20 cellular contexts compared by ENCODE assay signal in genomic region chr5:128513816-128514215, GRCh38. TPM values are rescaled to one million over a fixed set of nuclear protein-coding genes. Genes with fewer than 3 reads are reported as not detected.
"Had no signal": no experiment of that assay in that cellular context is flagged by ENCODE, and none has a peak within 500 bp of the region (broad histone marks: within the 10 kb centered on the region; RNA-seq: fewer than 3 reads in every experiment).

No MANE protein-coding gene starts in this region.

- H3K9me3 Mint-ChIP-seq: activated CD4-positive, alpha-beta T cell treated with anti-CD3 and anti-CD28 coated beads, Interleukin-2, amount 10 ng/mL, durations not matched to agents 7 days and 5 days; activated naive CD8-positive, alpha-beta T cell treated with anti-CD3 and anti-CD28 coated beads, Interleukin-2, amount 50 U/mL, for 24 hours; activated T-helper 1 cell treated with anti-CD3 and anti-CD28 coated beads, Interleukin-12 subunit alpha, Interleukin-12 subunit beta, Interleukin-2, Interleukin-4 antibody, amounts not matched to agents 30 ng/mL and 10 ng/mL and 1 ng/mL, durations not matched to agents 14 hours and 24 hours and 36 hours; endodermal cell had no signal

- H3K4me3 ChIP-seq: ascending aorta, prostate gland, upper lobe of right lung had no signal

- H3K9me3 ChIP-seq: ascending aorta, prostate gland, upper lobe of right lung had no signal

- H3K36me3 Mint-ChIP-seq: naive thymus-derived CD8-positive, alpha-beta T cell had no signal

- ATAC-seq: activated CD4-positive, CD25-positive, alpha-beta regulatory T cell treated with anti-CD3 and anti-CD28 coated beads, Interleukin-2, amount 50 U/mL, for 24 hours; activated CD8-positive, alpha-beta T cell treated with anti-CD3 and anti-CD28 coated beads, Interleukin-2, amount 10 ng/mL, durations not matched to agents 7 days and 5 days; activated naive CD8-positive, alpha-beta T cell treated with anti-CD3 and anti-CD28 coated beads, Interleukin-2, amount 50 U/mL, for 24 hours; left lobe of liver; naive thymus-derived CD8-positive, alpha-beta T cell; T-helper 17 cell; upper lobe of right lung had no signal

- DNase-seq: activated CD4-positive, alpha-beta T cell treated with anti-CD3 and anti-CD28 coated beads, Interleukin-2, amount 10 ng/mL, durations not matched to agents 7 days and 5 days; activated CD8-positive, alpha-beta T cell treated with anti-CD3 and anti-CD28 coated beads, Interleukin-2, amount 10 ng/mL, durations not matched to agents 7 days and 5 days; activated gamma-delta T cell; activated naive CD4-positive, alpha-beta T cell treated with anti-CD3 and anti-CD28 coated beads, Interleukin-2, amount 50 U/mL, for 16 hours; activated naive CD8-positive, alpha-beta T cell treated with anti-CD3 and anti-CD28 coated beads, Interleukin-2, amount 50 U/mL, for 24 hours; cortex of kidney; endodermal cell; kidney; naive thymus-derived CD8-positive, alpha-beta T cell; stimulated activated CD4-positive, alpha-beta T cell treated with anti-CD3 and anti-CD28 coated beads, Interleukin-4, amount 100 ng/mL, for 24 hours; stimulated activated naive CD4-positive, alpha-beta T cell treated with Interleukin-2 at 50 U/mL for 16 hours; T-helper 17 cell; upper lobe of right lung had no signal

- H3K27me3 Mint-ChIP-seq: activated CD4-positive, alpha-beta T cell treated with anti-CD3 and anti-CD28 coated beads, Interleukin-2, amount 10 ng/mL, durations not matched to agents 7 days and 5 days; activated naive CD8-positive, alpha-beta T cell treated with anti-CD3 and anti-CD28 coated beads, Interleukin-2, amount 50 U/mL, for 24 hours; T-helper 17 cell had no signal

- H3K27me3 ChIP-seq: ascending aorta, upper lobe of right lung had no signal

- H3K4me1 Mint-ChIP-seq: activated CD4-positive, alpha-beta T cell treated with anti-CD3 and anti-CD28 coated beads, Interleukin-2, amount 10 ng/mL, durations not matched to agents 7 days and 5 days; activated naive CD8-positive, alpha-beta T cell treated with anti-CD3 and anti-CD28 coated beads, Interleukin-2, amount 50 U/mL, for 24 hours; naive thymus-derived CD8-positive, alpha-beta T cell; T-helper 17 cell had no signal

- H3K4me3 Mint-ChIP-seq: activated CD4-positive, alpha-beta T cell treated with anti-CD3 and anti-CD28 coated beads, Interleukin-2, amount 10 ng/mL, durations not matched to agents 7 days and 5 days; activated CD8-positive, alpha-beta T cell treated with anti-CD3 and anti-CD28 coated beads, Interleukin-2, amount 10 ng/mL, durations not matched to agents 7 days and 5 days; activated naive CD8-positive, alpha-beta T cell treated with anti-CD3 and anti-CD28 coated beads, Interleukin-2, amount 50 U/mL, for 24 hours; activated T-helper 1 cell treated with anti-CD3 and anti-CD28 coated beads, Interleukin-12 subunit alpha, Interleukin-12 subunit beta, Interleukin-2, Interleukin-4 antibody, amounts not matched to agents 30 ng/mL and 10 ng/mL and 1 ng/mL, durations not matched to agents 14 hours and 24 hours and 36 hours; endodermal cell; naive thymus-derived CD8-positive, alpha-beta T cell; T-helper 17 cell had no signal

- H3K27ac Mint-ChIP-seq: activated CD4-positive, alpha-beta T cell treated with anti-CD3 and anti-CD28 coated beads, Interleukin-2, amount 10 ng/mL, durations not matched to agents 7 days and 5 days; activated CD8-positive, alpha-beta T cell treated with anti-CD3 and anti-CD28 coated beads, Interleukin-2, amount 10 ng/mL, durations not matched to agents 7 days and 5 days; activated naive CD8-positive, alpha-beta T cell treated with anti-CD3 and anti-CD28 coated beads, Interleukin-2, amount 50 U/mL, for 24 hours; activated T-helper 1 cell treated with anti-CD3 and anti-CD28 coated beads, Interleukin-12 subunit alpha, Interleukin-12 subunit beta, Interleukin-2, Interleukin-4 antibody, amounts not matched to agents 30 ng/mL and 10 ng/mL and 1 ng/mL, durations not matched to agents 14 hours and 24 hours and 36 hours; endodermal cell; naive thymus-derived CD8-positive, alpha-beta T cell; T-helper 17 cell had no signal

- H3K27ac ChIP-seq: ascending aorta, epithelial cell of prostate, prostate gland, upper lobe of right lung, VCaP had no signal

- H3K4me1 ChIP-seq: ascending aorta, prostate gland, upper lobe of right lung had no signal

RNA-seq across cellular contexts. Expression of gene FBN2, which starts 24.2 kb away (rescaled TPM):
- total RNA-seq: activated CD4-positive, alpha-beta T cell treated with anti-CD3 and anti-CD28 coated beads, Interleukin-2, amount 10 ng/mL, durations not matched to agents 7 days and 5 days; activated CD8-positive, alpha-beta T cell treated with anti-CD3 and anti-CD28 coated beads, Interleukin-2, amount 10 ng/mL, durations not matched to agents 7 days and 5 days; activated T-helper 1 cell treated with anti-CD3 and anti-CD28 coated beads, Interleukin-12 subunit alpha, Interleukin-12 subunit beta, Interleukin-2, Interleukin-4 antibody, amounts not matched to agents 30 ng/mL and 10 ng/mL and 1 ng/mL, durations not matched to agents 14 hours and 24 hours and 36 hours had no signal
